Comparison of ENCODE assay signal across 9 cellular contexts in genomic region chr7:5478568-5479045, GRCh38. TPM values are rescaled to one million over a fixed set of nuclear protein-coding genes. Genes with fewer than 3 reads are reported as not detected.
DNase-seq lines count a peak whose midpoint lies in the region; ATAC-seq and TF ChIP-seq lines count a peak whose summit lies in the region.
"Had no signal": no experiment of that assay in that cellular context is flagged by ENCODE, and none has a peak within 500 bp of the region (broad histone marks: within the 10 kb centered on the region; RNA-seq: fewer than 3 reads in every experiment).

No MANE protein-coding gene starts in this region.

- peaks cover 15% of the 10 kb centered on the region for H3K9me3 Mint-ChIP-seq in glutamatergic neuron (ENCODE audit: unreplicated experiment)

- peaks cover 21% of the 10 kb centered on the region for H3K4me1 Mint-ChIP-seq in glutamatergic neuron (ENCODE audit: low read depth, unreplicated experiment)

- H3K36me3 ChIP-seq in H7 (replicated peaks; ENCODE audit: control insufficient read depth, insufficient read depth, low read length): no peaks in the 10 kb centered on the region; the same call in 1 of the 2 replicates
- H3K36me3 ChIP-seq in spleen: peaks cover 0 to 16% (median 0%) of the 10 kb centered on the region in 6 donors
- H3K36me3 ChIP-seq in PC-9 (ENCODE audit: low read depth): no peaks in the 10 kb centered on the region

- H3K4me3 ChIP-seq in H7 (ENCODE audit: insufficient read depth, low read depth, low read length): no peak overlapping the region
- peak overlapping the region; percentile 33 to 70 (median 46) for H3K4me3 ChIP-seq in spleen
- H3K4me3 ChIP-seq in PC-9: no peak overlapping the region
- H3K4me3 ChIP-seq: lung had no signal

- WGBS in spleen, 5 donors: 39 to 53% (median 41%) methylated on average over 13 to 17 of the region's 17 CpGs

- CTCF ChIA-PET in PC-9 (lab: Charles Lee): no interaction called here

- TF ChIP-seq POLR2A in spleen (IDR thresholded peaks at IDR 0.05): no peak

- TF ChIP-seq CTCF in glutamatergic neuron (IDR thresholded peaks at IDR 0.05; ENCODE audit: partially characterized antibody, unreplicated experiment) (no peak), spleen (IDR thresholded peaks at IDR 0.05 in 8 of 11, conservative IDR thresholded peaks at IDR 0.05 in 3 of 11) (no peak), PC-9 (conservative IDR thresholded peaks at IDR 0.05) (no peak)

- H3K9me2 ChIP-seq in PC-9 (ENCODE audit: insufficient read depth): no peaks in the 10 kb centered on the region

- intact Hi-C loops in spleen (cut with DNase I; ENCODE audit: low total_unique reads) (no loop called here), PC-9 (cut with micrococcal nuclease; ENCODE audit: unreplicated experiment) (no loop called here)

- H4K20me1 ChIP-seq in PC-9 (ENCODE audit: insufficient read depth): peaks cover 36% of the 10 kb centered on the region

- peak overlapping the region; percentile 63 for H3K4me3 Mint-ChIP-seq in glutamatergic neuron (ENCODE audit: unreplicated experiment)

- H3K9me3 ChIP-seq in spleen: no peaks in the 10 kb centered on the region
- no peaks in the 10 kb centered on the region for H3K9me3 ChIP-seq in PC-9 (ENCODE audit: insufficient read depth, low read depth)

- peaks cover 9 to 26% (median 16%) of the 10 kb centered on the region in 6 donors for H3K4me1 ChIP-seq in spleen
- H3K4me1 ChIP-seq in PC-9 (replicated peaks; ENCODE audit: insufficient read depth): no peaks in the 10 kb centered on the region

- DNase-seq in H7 (peak; percentile 49), NCI-H82 (lab: John Stamatoyannopoulos, UW) (peak; percentile 72), glutamatergic neuron (peak; percentile 56), spleen (no peak), Ammon's horn (ENCODE audit: low spot score) (no peak), PC-9 (no peak)
- DNase-seq in central memory CD4-positive, alpha-beta T cell: no peak

- peak overlapping the region; percentile 98 for H3K27ac Mint-ChIP-seq in glutamatergic neuron (ENCODE audit: unreplicated experiment)

- H3K27ac ChIP-seq in spleen: peak overlapping the region in 5 of 8 donors; percentile 48 to 69 (median 59)
- no peak overlapping the region for H3K27ac ChIP-seq in PC-9

- no TSS peak for BruUV-seq in PC-9 (replicated peaks; lab: Mats Ljungman, UMichigan)

- POLR2A ChIA-PET in PC-9 (lab: Charles Lee; ENCODE audit: unreplicated experiment): no interaction called here

- peaks cover 28% of the 10 kb centered on the region for H3F3A ChIP-seq in PC-9 (ENCODE audit: insufficient read depth, low read depth)

- H3K36me3 Mint-ChIP-seq in glutamatergic neuron (ENCODE audit: unreplicated experiment): no peaks in the 10 kb centered on the region

- no peak for ATAC-seq in HG02588 (IDR thresholded peaks at IDR 0.05; ENCODE audit: unreplicated experiment)

- H2AFZ ChIP-seq in PC-9: no peak overlapping the region

- H3K27me3 ChIP-seq in H7 (ENCODE audit: control insufficient read depth, insufficient read depth, low read length) (no peaks in the 10 kb centered on the region), spleen (replicated peaks in 1 of 7) (no peaks in the 10 kb centered on the region), PC-9 (ENCODE audit: insufficient read depth, low read depth) (no peaks in the 10 kb centered on the region)

- H3K4me2 ChIP-seq in PC-9: no peak overlapping the region

- H3K27me3 Mint-ChIP-seq in glutamatergic neuron (ENCODE audit: unreplicated experiment): peaks cover 22% of the 10 kb centered on the region

- H3K79me2 ChIP-seq in PC-9 (ENCODE audit: low read depth): no peaks in the 10 kb centered on the region

RNA-seq across cellular contexts. Expression of gene FBXL18, which starts 35.0 kb away (rescaled TPM):
- 8.2 and 8.3 TPM in 2 replicates for total RNA-seq in H7 (2014; rRNA removed; shearing (Covaris generic))
- total RNA-seq in glutamatergic neuron (ENCODE audit: unreplicated experiment): 13.7 TPM
- 10 to 100 TPM in 4 of 7 donors, 1 to 10 TPM in 3; 7.8 to 11.7 (median 10.2) TPM for total RNA-seq in spleen
- 1 to 10 TPM in 2 of 3 donors, under 1 TPM in 1; 0.59 to 2.3 (median 1.0) TPM for polyA plus RNA-seq in spleen
- total RNA-seq in PC-9 (2021): 29.1 and 39.0 TPM in 2 replicates

RNA-seq across cellular contexts. Expression of gene ACTB, which starts 51.8 kb away (rescaled TPM):
- 5,240 and 5,611 TPM in 2 replicates for total RNA-seq in H7 (2014; rRNA removed; shearing (Covaris generic))
- 6,176 TPM for total RNA-seq in glutamatergic neuron (ENCODE audit: unreplicated experiment)
- 1,000 to 10,000 TPM; 3,529 to 8,565 (median 4,739) TPM for total RNA-seq in spleen
- polyA plus RNA-seq in spleen: 1,000 to 10,000 TPM; 5,220 to 6,605 (median 5,389) TPM
- 5,595 and 6,962 TPM in 2 replicates for total RNA-seq in PC-9 (2021)

RNA-seq across cellular contexts. Expression of gene TNRC18, which starts 55.0 kb away (rescaled TPM):
- total RNA-seq in H7 (2014; rRNA removed; shearing (Covaris generic)): 44.3 and 61.9 TPM in 2 replicates
- total RNA-seq in glutamatergic neuron (ENCODE audit: unreplicated experiment): 54.6 TPM
- total RNA-seq in spleen: 100 to 1,000 TPM in 2 of 7 donors, 10 to 100 TPM in 5; 56.1 to 124 (median 86.6) TPM
- polyA plus RNA-seq in spleen: 10 to 100 TPM in 1 of 3 donors, 1 to 10 TPM in 2; 3.4 to 33.6 (median 3.8) TPM
- 128 and 159 TPM in 2 replicates for total RNA-seq in PC-9 (2021)

Comparison
In these comparisons a context has a peak if more than half of its experiments do, and no peak if none do; other contexts are left out.
1. DNase-seq: peak in H7 (single experiment), NCI-H82 (single experiment) and glutamatergic neuron (single experiment); none in spleen (single experiment), Ammon's horn (single experiment), PC-9 (0 of 2) and central memory CD4-positive, alpha-beta T cell (single experiment).
2. H3K4me3 ChIP-seq: peak in spleen (8 of 8); none in H7 (single experiment) and PC-9 (single experiment).